8 cellular contexts compared by ENCODE assay signal in genomic region chr1:2233997-2234761, GRCh38. TPM values are rescaled to one million over a fixed set of nuclear protein-coding genes. Genes with fewer than 3 reads are reported as not detected.
A peak's percentile ranks its signal among the peaks of the same experiment; 100 is the strongest.
DNase-seq lines count a peak whose midpoint lies in the region; ATAC-seq, FAIRE-seq and TF ChIP-seq lines count a peak whose summit lies in the region.

No MANE protein-coding gene starts in this region.

- H3K27ac Mint-ChIP-seq in astrocyte (ENCODE audit: unreplicated experiment) = peak overlapping the region; percentile 86

- no peak for FAIRE-seq in astrocyte (lab: Jason Lieb, UNC)

- peak; percentile 70 to 86 (median 80) for DNase-seq in T-helper 1 cell
- DNase-seq in astrocyte (ENCODE audit: low read depth) = peak; percentile 68
- peak; percentile 87 for DNase-seq in hepatocyte (ENCODE audit: low spot score)
- DNase-seq in NCI-H2081 (lab: John Stamatoyannopoulos, UW) = no peak

- H2AFZ ChIP-seq in astrocyte (ENCODE audit: low read depth, low read length) (no peak overlapping the region), hepatocyte (no peak overlapping the region)

- H4K20me1 ChIP-seq in astrocyte (ENCODE audit: insufficient read depth, low read length) (peaks cover 100% of the 10 kb centered on the region), hepatocyte (ENCODE audit: insufficient read depth, poor library complexity, severe bottlenecking) (peaks cover 100% of the 10 kb centered on the region)

- H3K9me3 ChIP-seq in astrocyte (ENCODE audit: insufficient read depth, low read depth, low read length) (no peaks in the 10 kb centered on the region), hepatocyte (ENCODE audit: low read depth) (no peaks in the 10 kb centered on the region), skeletal muscle satellite cell (replicated peaks; ENCODE audit: low read length) (no peaks in the 10 kb centered on the region)

- H3K27me3 Mint-ChIP-seq in astrocyte (ENCODE audit: low read depth, unreplicated experiment) = no peaks in the 10 kb centered on the region

- H3K9ac ChIP-seq in astrocyte (ENCODE audit: low read length) = peak overlapping the region; percentile 47
- H3K9ac ChIP-seq in skeletal muscle satellite cell (ENCODE audit: low read depth, low read length) = peak overlapping the region; percentile 36

- H3K27ac ChIP-seq in astrocyte (ENCODE audit: low read depth, low read length) = peak overlapping the region; percentile 37
- peak overlapping the region; percentile 87 for H3K27ac ChIP-seq in hepatocyte

- peak; percentile 47 for ATAC-seq in GM21381 (IDR thresholded peaks at IDR 0.05; ENCODE audit: unreplicated experiment)
- no peak for ATAC-seq in HG03095 (IDR thresholded peaks at IDR 0.05; ENCODE audit: unreplicated experiment)
- no peak for ATAC-seq in HG03442 (IDR thresholded peaks at IDR 0.05; ENCODE audit: unreplicated experiment)

- H3K4me1 Mint-ChIP-seq in astrocyte (ENCODE audit: low read depth, unreplicated experiment) = peaks cover 38% of the 10 kb centered on the region

- no peak overlapping the region for H3K4me3 ChIP-seq in astrocyte (ENCODE audit: insufficient read depth, low read depth, low read length)
- no peak overlapping the region for H3K4me3 ChIP-seq in hepatocyte
- H3K4me3 ChIP-seq in skeletal muscle satellite cell (ENCODE audit: low read length) = peak overlapping the region; percentile 55

- H3K79me2 ChIP-seq in astrocyte (ENCODE audit: insufficient read depth, low read length) = peaks cover 100% of the 10 kb centered on the region
- peaks cover 100% of the 10 kb centered on the region for H3K79me2 ChIP-seq in hepatocyte

- 55% methylated on average over 27 of the region's 27 CpGs for WGBS in hepatocyte (ENCODE audit: low lambda C conversion rate, missing lambda C conversion rate)

- H3K4me2 ChIP-seq in astrocyte (ENCODE audit: low read length) (peak overlapping the region; percentile 95), hepatocyte (peak overlapping the region; percentile 100), skeletal muscle satellite cell (ENCODE audit: low read length) (peak overlapping the region; percentile 97)

- peaks cover 58% of the 10 kb centered on the region for H3K4me1 ChIP-seq in astrocyte (ENCODE audit: insufficient read depth, low read length)
- peaks cover 71% of the 10 kb centered on the region for H3K4me1 ChIP-seq in hepatocyte (ENCODE audit: insufficient read depth)
- peaks cover 72% of the 10 kb centered on the region for H3K4me1 ChIP-seq in skeletal muscle satellite cell (ENCODE audit: control insufficient read depth, insufficient read depth, low read length)

- H3K9me3 Mint-ChIP-seq in astrocyte (ENCODE audit: unreplicated experiment) = no peaks in the 10 kb centered on the region

- H3K9me2 ChIP-seq in hepatocyte (replicated peaks; ENCODE audit: insufficient read depth) = no peaks in the 10 kb centered on the region

- TF ChIP-seq CTCF in astrocyte (IDR thresholded peaks at IDR 0.05; ENCODE audit: insufficient read depth, low read depth, low read length) = no peak
- no peak for TF ChIP-seq CTCF in hepatocyte (IDR thresholded peaks at IDR 0.05; ENCODE audit: poor library complexity)

- H3K4me3 Mint-ChIP-seq in astrocyte (ENCODE audit: unreplicated experiment) = peak overlapping the region; percentile 69

- H3K27me3 ChIP-seq in astrocyte (ENCODE audit: insufficient read depth, low read length) (no peaks in the 10 kb centered on the region), hepatocyte (no peaks in the 10 kb centered on the region), skeletal muscle satellite cell (ENCODE audit: control insufficient read depth, insufficient read depth, low read length) (no peaks in the 10 kb centered on the region)

- no peaks in the 10 kb centered on the region for H3K36me3 ChIP-seq in astrocyte (ENCODE audit: insufficient read depth, low read length)
- no peaks in the 10 kb centered on the region for H3K36me3 ChIP-seq in hepatocyte (replicated peaks; ENCODE audit: insufficient read depth, low read depth)
- peaks cover 31% of the 10 kb centered on the region for H3K36me3 ChIP-seq in skeletal muscle satellite cell (ENCODE audit: insufficient read depth, low read length)

- H3K36me3 Mint-ChIP-seq in astrocyte (ENCODE audit: low read depth, unreplicated experiment) = peaks cover 8% of the 10 kb centered on the region

RNA-seq across cellular contexts. Expression of gene SKI, which starts 6.1 kb away (rescaled TPM):
- total RNA-seq in astrocyte (63.4 and 66.2 TPM in 2 replicates), hepatocyte (17.1 and 21.9 TPM in 2 replicates)
- 5.1 and 6.9 TPM in 2 replicates for polyA plus RNA-seq in hepatocyte
- 16.7 and 24.0 TPM in 2 replicates for total RNA-seq in skeletal muscle satellite cell (2012; rRNA removed)

RNA-seq across cellular contexts. Expression of gene FAAP20, which starts 39.6 kb away (rescaled TPM):
- 114 and 124 TPM in 2 replicates for total RNA-seq in astrocyte
- total RNA-seq in hepatocyte = 24.9 and 36.6 TPM in 2 replicates
- 117 and 135 TPM in 2 replicates for polyA plus RNA-seq in hepatocyte
- 14.2 and 22.3 TPM in 2 replicates for total RNA-seq in skeletal muscle satellite cell (2012; rRNA removed)

Comparison
In these comparisons a context has a peak if more than half of its experiments do, and no peak if none do; other contexts are left out.
1. DNase-seq: peak in T-helper 1 cell (5 of 5), astrocyte (single experiment) and hepatocyte (single experiment); none in NCI-H2081 (0 of 2).
2. Peak in every context shown above with its lines, with median percentiles within 50 percentile points of each other: H3K4me2 ChIP-seq.